In the genomic region with DNA sequence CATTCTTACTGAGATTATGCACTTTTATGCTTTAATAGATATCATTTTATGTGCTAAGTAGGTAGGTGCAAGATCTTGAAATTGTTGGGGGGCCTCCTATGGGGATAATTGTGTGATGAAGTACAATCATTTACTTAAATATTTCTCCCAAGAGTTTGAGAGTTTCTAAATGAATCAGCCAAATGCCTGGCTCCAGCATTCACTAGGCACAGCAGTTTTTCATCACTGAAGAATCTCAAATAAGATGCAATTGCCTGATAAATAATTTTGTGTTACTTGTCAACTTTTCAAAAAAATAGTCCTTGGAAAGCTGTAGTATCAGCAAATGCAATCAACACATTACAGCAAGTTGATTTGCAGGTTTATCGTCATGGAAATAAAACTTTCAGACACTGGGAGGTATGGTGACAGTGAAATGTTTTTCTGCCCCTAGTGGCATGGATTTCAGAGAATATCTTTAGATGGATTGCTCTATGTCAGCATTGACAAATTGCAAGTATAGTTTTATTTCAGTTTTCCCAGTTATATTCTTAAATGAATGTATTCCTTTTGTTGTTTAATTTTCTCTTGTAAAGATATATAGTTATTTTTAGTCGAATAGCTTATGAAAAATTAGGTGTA, we compare ENCODE assay signal across 17 cellular contexts.
DNase-seq lines count a peak whose midpoint lies in the region; ATAC-seq and TF ChIP-seq lines count a peak whose summit lies in the region.
"Had no signal": no experiment of that assay in that cellular context is flagged by ENCODE, and none has a peak within 500 bp of the region (broad histone marks: within the 10 kb centered on the region; RNA-seq: fewer than 3 reads in every experiment).

No MANE protein-coding gene starts in this region.

- H3K4me3 Mint-ChIP-seq in GM23338: no peak overlapping the region
- H3K4me3 Mint-ChIP-seq: CD8-positive, alpha-beta T cell; effector memory CD8-positive, alpha-beta T cell had no signal

- H3K36me3 ChIP-seq in GM23338 (ENCODE audit: insufficient read depth) (no peaks in the 10 kb centered on the region), heart left ventricle (peaks cover 0 to 3% (median 0%) of the 10 kb centered on the region in 9 donors)
- H3K36me3 ChIP-seq: brain microvascular endothelial cell, vagina had no signal

- H3K79me2 ChIP-seq in GM23338 (replicated peaks; ENCODE audit: insufficient read depth): no peaks in the 10 kb centered on the region

- H3K9me2 ChIP-seq in GM23338 (ENCODE audit: insufficient read depth): peaks cover 5% of the 10 kb centered on the region; the same call in 1 of the 2 replicates

- H3K27ac ChIP-seq in GM23338 (ENCODE audit: low read depth) (no peak overlapping the region), heart left ventricle (no peak overlapping the region)
- H3K27ac ChIP-seq: brain microvascular endothelial cell, vagina had no signal

- no peak for ATAC-seq in GM23338
- no peak for ATAC-seq in heart left ventricle
- ATAC-seq in Right ventricle myocardium inferior: no peak
- ATAC-seq in GM18861 (IDR thresholded peaks at IDR 0.05; ENCODE audit: unreplicated experiment): no peak
- ATAC-seq: CD8-positive, alpha-beta T cell; effector memory CD8-positive, alpha-beta T cell had no signal

- H3K4me2 ChIP-seq in GM23338: no peak overlapping the region

- no peaks in the 10 kb centered on the region for H3K4me1 ChIP-seq in GM23338 (ENCODE audit: insufficient read depth)
- no peaks in the 10 kb centered on the region for H3K4me1 ChIP-seq in heart left ventricle
- H3K4me1 ChIP-seq: vagina had no signal

- WGBS in heart left ventricle, 4 donors: 68 to 82% (median 75%) methylated on average over 2 of the region's 2 CpGs

- intact Hi-C loops in heart left ventricle (cut with DNase I) (no loop called here), Right ventricle myocardium inferior (cut with DNase I) (no loop called here)

- no peak overlapping the region for H2AFZ ChIP-seq in GM23338

- H3K27me3 Mint-ChIP-seq in GM23338 (ENCODE audit: insufficient read depth, low read depth, poor library complexity): peaks cover 3% of the 10 kb centered on the region

- no peaks in the 10 kb centered on the region for H4K20me1 ChIP-seq in GM23338 (replicated peaks; ENCODE audit: insufficient read depth)

- H3F3A ChIP-seq in GM23338 (replicated peaks; ENCODE audit: low read depth): no peaks in the 10 kb centered on the region

- H3K4me3 ChIP-seq in GM23338: no peak overlapping the region
- H3K4me3 ChIP-seq in foreskin fibroblast (ENCODE audit: low read depth in 1 of 2, low read length in 2 of 2): no peak overlapping the region
- no peak overlapping the region for H3K4me3 ChIP-seq in heart left ventricle
- H3K4me3 ChIP-seq: vagina had no signal

- peak; percentile 7 for DNase-seq in ACHN
- DNase-seq in GM23338 (ENCODE audit: low spot score): peak; percentile 17
- DNase-seq in SK-MEL-5 (ENCODE audit: low read depth, low spot score): peak; percentile 17
- DNase-seq in foreskin fibroblast: no peak
- DNase-seq in heart left ventricle: no peak
- DNase-seq in Right ventricle myocardium inferior (ENCODE audit: missing footprints): no peak
- no peak for DNase-seq in AG08396 (ENCODE audit: low spot score)
- DNase-seq: activated CD4-positive, alpha-beta T cell treated with anti-CD3 and anti-CD28 coated beads, Interleukin-2, amount 50 U/mL, for 48 hours; brain microvascular endothelial cell; CD8-positive, alpha-beta T cell; effector memory CD8-positive, alpha-beta T cell; NCI-H226; retina; stimulated activated CD4-positive, alpha-beta T cell treated with anti-CD3 and anti-CD28 coated beads, Interleukin-2, amount 100 ng/mL, for 48 hours; T-helper 2 cell had no signal

- peaks cover 5% of the 10 kb centered on the region; the same call in 2 of the 3 replicates for H3K9me3 Mint-ChIP-seq in GM23338

- in situ Hi-C loops in ACHN (cut with HindIII; ENCODE audit: low pct_ligation_motif_present, low pct_unique_long_range_greater_than_20kb, low sequenced_read_pairs): no loop called here
- in situ Hi-C loops in SK-MEL-5 (cut with HindIII; ENCODE audit: low pct_unique_long_range_greater_than_20kb, low sequenced_read_pairs): no loop called here

- no peaks in the 10 kb centered on the region for H3K27me3 ChIP-seq in GM23338 (ENCODE audit: insufficient read depth)
- no peaks in the 10 kb centered on the region for H3K27me3 ChIP-seq in heart left ventricle
- H3K27me3 ChIP-seq: brain microvascular endothelial cell, vagina had no signal

- TF ChIP-seq POLR2A in heart left ventricle (IDR thresholded peaks at IDR 0.05): no peak

- peaks cover 0 to 6% (median 0%) of the 10 kb centered on the region in 12 donors for H3K9me3 ChIP-seq in heart left ventricle
- H3K9me3 ChIP-seq: vagina had no signal

- H3K27ac Mint-ChIP-seq in GM23338: no peak overlapping the region
- H3K27ac Mint-ChIP-seq: CD8-positive, alpha-beta T cell; effector memory CD8-positive, alpha-beta T cell had no signal

- no peaks in the 10 kb centered on the region for H3K4me1 Mint-ChIP-seq in GM23338

- peak in 1 of 2 experiments; percentile 27; a peak in 1 of 4 replicates for TF ChIP-seq CTCF in GM23338 (conservative IDR thresholded peaks at IDR 0.05; ENCODE audit: low read depth in 2 of 2)
- peak; percentile 5 for TF ChIP-seq CTCF in foreskin fibroblast (IDR thresholded peaks at IDR 0.05; ENCODE audit: low read depth, low read length)
- peak in 2 of 12 donors; percentile 8 to 12 for TF ChIP-seq CTCF in heart left ventricle (IDR thresholded peaks at IDR 0.05)

- H3K36me3 Mint-ChIP-seq in GM23338 (ENCODE audit: low read depth): no peaks in the 10 kb centered on the region
- H3K36me3 Mint-ChIP-seq: CD8-positive, alpha-beta T cell had no signal

TF ChIP-seq in GM23338, 12 proteins besides CTCF, POLR2A, EP300 and RAD21:
- TF ChIP-seq, protein P1, sequence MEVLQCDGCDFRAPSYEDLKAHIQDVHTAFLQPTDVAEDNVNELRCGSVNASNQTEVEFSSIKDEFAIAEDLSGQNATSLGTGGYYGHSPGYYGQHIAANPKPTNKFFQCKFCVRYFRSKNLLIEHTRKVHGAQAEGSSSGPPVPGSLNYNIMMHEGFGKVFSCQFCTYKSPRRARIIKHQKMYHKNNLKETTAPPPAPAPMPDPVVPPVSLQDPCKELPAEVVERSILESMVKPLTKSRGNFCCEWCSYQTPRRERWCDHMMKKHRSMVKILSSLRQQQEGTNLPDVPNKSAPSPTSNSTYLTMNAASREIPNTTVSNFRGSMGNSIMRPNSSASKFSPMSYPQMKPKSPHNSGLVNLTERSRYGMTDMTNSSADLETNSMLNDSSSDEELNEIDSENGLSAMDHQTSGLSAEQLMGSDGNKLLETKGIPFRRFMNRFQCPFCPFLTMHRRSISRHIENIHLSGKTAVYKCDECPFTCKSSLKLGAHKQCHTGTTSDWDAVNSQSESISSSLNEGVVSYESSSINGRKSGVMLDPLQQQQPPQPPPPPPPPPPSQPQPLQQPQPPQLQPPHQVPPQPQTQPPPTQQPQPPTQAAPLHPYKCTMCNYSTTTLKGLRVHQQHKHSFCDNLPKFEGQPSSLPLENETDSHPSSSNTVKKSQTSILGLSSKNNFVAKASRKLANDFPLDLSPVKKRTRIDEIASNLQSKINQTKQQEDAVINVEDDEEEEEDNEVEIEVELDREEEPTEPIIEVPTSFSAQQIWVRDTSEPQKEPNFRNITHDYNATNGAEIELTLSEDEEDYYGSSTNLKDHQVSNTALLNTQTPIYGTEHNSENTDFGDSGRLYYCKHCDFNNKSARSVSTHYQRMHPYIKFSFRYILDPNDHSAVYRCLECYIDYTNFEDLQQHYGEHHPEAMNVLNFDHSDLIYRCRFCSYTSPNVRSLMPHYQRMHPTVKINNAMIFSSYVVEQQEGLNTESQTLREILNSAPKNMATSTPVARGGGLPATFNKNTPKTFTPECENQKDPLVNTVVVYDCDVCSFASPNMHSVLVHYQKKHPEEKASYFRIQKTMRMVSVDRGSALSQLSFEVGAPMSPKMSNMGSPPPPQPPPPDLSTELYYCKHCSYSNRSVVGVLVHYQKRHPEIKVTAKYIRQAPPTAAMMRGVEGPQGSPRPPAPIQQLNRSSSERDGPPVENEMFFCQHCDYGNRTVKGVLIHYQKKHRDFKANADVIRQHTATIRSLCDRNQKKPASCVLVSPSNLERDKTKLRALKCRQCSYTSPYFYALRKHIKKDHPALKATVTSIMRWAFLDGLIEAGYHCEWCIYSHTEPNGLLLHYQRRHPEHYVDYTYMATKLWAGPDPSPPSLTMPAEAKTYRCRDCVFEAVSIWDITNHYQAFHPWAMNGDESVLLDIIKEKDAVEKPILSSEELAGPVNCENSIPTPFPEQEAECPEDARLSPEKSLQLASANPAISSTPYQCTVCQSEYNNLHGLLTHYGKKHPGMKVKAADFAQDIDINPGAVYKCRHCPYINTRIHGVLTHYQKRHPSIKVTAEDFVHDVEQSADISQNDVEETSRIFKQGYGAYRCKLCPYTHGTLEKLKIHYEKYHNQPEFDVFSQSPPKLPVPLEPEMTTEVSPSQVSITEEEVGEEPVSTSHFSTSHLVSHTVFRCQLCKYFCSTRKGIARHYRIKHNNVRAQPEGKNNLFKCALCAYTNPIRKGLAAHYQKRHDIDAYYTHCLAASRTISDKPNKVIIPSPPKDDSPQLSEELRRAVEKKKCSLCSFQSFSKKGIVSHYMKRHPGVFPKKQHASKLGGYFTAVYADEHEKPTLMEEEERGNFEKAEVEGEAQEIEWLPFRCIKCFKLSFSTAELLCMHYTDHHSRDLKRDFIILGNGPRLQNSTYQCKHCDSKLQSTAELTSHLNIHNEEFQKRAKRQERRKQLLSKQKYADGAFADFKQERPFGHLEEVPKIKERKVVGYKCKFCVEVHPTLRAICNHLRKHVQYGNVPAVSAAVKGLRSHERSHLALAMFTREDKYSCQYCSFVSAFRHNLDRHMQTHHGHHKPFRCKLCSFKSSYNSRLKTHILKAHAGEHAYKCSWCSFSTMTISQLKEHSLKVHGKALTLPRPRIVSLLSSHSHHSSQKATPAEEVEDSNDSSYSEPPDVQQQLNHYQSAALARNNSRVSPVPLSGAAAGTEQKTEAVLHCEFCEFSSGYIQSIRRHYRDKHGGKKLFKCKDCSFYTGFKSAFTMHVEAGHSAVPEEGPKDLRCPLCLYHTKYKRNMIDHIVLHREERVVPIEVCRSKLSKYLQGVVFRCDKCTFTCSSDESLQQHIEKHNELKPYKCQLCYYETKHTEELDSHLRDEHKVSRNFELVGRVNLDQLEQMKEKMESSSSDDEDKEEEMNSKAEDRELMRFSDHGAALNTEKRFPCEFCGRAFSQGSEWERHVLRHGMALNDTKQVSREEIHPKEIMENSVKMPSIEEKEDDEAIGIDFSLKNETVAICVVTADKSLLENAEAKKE (CRISPR knock-in tag; IDR thresholded peaks at IDR 0.05): no peak

Comparison
In these comparisons a context has a peak if more than half of its experiments do, and no peak if none do; other contexts are left out.
1. DNase-seq: peak in ACHN (single experiment), GM23338 (single experiment) and SK-MEL-5 (single experiment); none in foreskin fibroblast (0 of 2), heart left ventricle (0 of 5), Right ventricle myocardium inferior (single experiment) and AG08396 (single experiment).